ENCODE assay signal across 10 cellular contexts in genomic region chr14:31449971-31450610, GRCh38. TPM values are rescaled to one million over a fixed set of nuclear protein-coding genes. Genes with fewer than 3 reads are reported as not detected.
A peak's percentile ranks its signal among the peaks of the same experiment; 100 is the strongest.
DNase-seq lines count a peak whose midpoint lies in the region; ATAC-seq lines count a peak whose summit lies in the region.
"Had no signal": no experiment of that assay in that cellular context is flagged by ENCODE, and none has a peak within 500 bp of the region (broad histone marks: within the 10 kb centered on the region; RNA-seq: fewer than 3 reads in every experiment).

No MANE protein-coding gene starts in this region.

- H3K36me3 Mint-ChIP-seq in activated CD4-positive, alpha-beta T cell treated with anti-CD3 and anti-CD28 coated beads, Interleukin-2, amount 10 ng/mL, durations not matched to agents 7 days and 5 days (ENCODE audit: low read depth): peaks cover 18% of the 10 kb centered on the region
- peaks cover 27% of the 10 kb centered on the region for H3K36me3 Mint-ChIP-seq in stimulated activated memory B cell treated with anti-CD40 and anti-IgM and Interleukin-4, amounts not matched to agents 10 μg/mL and 1 μg/mL and 100 μg/mL, for 72 hours

- no peak for ATAC-seq in GM21367 (IDR thresholded peaks at IDR 0.05; ENCODE audit: unreplicated experiment)
- ATAC-seq in stimulated activated memory B cell treated with anti-CD40 and anti-IgM and Interleukin-4, amounts not matched to agents 10 μg/mL and 1 μg/mL and 100 μg/mL, for 72 hours: no peak

- DNase-seq in Daoy (ENCODE audit: low read depth) (peak; percentile 6), H7 (peak; percentile 27), NCI-H460 (ENCODE audit: extremely low read depth, low read depth) (peak; percentile 45), cerebellum (ENCODE audit: low spot score) (peak; percentile 58), medulla oblongata (ENCODE audit: extremely low spot score) (peak; percentile 40)
- no peak for DNase-seq in activated CD4-positive, alpha-beta T cell treated with anti-CD3 and anti-CD28 coated beads, Interleukin-2, amount 10 ng/mL, durations not matched to agents 7 days and 5 days
- DNase-seq: T-cell had no signal

- no peak overlapping the region for H3K4me3 Mint-ChIP-seq in activated CD4-positive, alpha-beta T cell treated with anti-CD3 and anti-CD28 coated beads, Interleukin-2, amount 10 ng/mL, durations not matched to agents 7 days and 5 days
- no peak overlapping the region for H3K4me3 Mint-ChIP-seq in stimulated activated memory B cell treated with anti-CD40 and anti-IgM and Interleukin-4, amounts not matched to agents 10 μg/mL and 1 μg/mL and 100 μg/mL, for 72 hours
- H3K4me3 Mint-ChIP-seq: T-cell had no signal

- H3K27me3 ChIP-seq in H7 (ENCODE audit: control insufficient read depth, insufficient read depth, low read length): no peaks in the 10 kb centered on the region

- no peaks in the 10 kb centered on the region for H3K9me3 Mint-ChIP-seq in activated CD4-positive, alpha-beta T cell treated with anti-CD3 and anti-CD28 coated beads, Interleukin-2, amount 10 ng/mL, durations not matched to agents 7 days and 5 days
- H3K9me3 Mint-ChIP-seq in stimulated activated memory B cell treated with anti-CD40 and anti-IgM and Interleukin-4, amounts not matched to agents 10 μg/mL and 1 μg/mL and 100 μg/mL, for 72 hours: no peaks in the 10 kb centered on the region
- H3K9me3 Mint-ChIP-seq: T-cell had no signal

- H3K36me3 ChIP-seq in H7 (replicated peaks; ENCODE audit: control insufficient read depth, insufficient read depth, low read length): peaks cover 4% of the 10 kb centered on the region

- no peak overlapping the region for H3K4me3 ChIP-seq in H7 (ENCODE audit: insufficient read depth, low read depth, low read length)

- CTCF ChIA-PET in activated CD4-positive, alpha-beta T cell treated with anti-CD3 and anti-CD28 coated beads, Interleukin-2, amount 10 ng/mL, durations not matched to agents 7 days and 5 days (lab: Charles Lee): interaction anchor here (0.8 to 1.3 kb wide), 2 partner anchors 28 to 76 kb away, joined by 3 to 4 read pairs; no protein-coding TSS in a partner anchor

- peaks cover 3% of the 10 kb centered on the region for H3K4me1 Mint-ChIP-seq in activated CD4-positive, alpha-beta T cell treated with anti-CD3 and anti-CD28 coated beads, Interleukin-2, amount 10 ng/mL, durations not matched to agents 7 days and 5 days
- H3K4me1 Mint-ChIP-seq in stimulated activated memory B cell treated with anti-CD40 and anti-IgM and Interleukin-4, amounts not matched to agents 10 μg/mL and 1 μg/mL and 100 μg/mL, for 72 hours: peaks cover 3% of the 10 kb centered on the region

- no peaks in the 10 kb centered on the region for H3K27me3 Mint-ChIP-seq in activated CD4-positive, alpha-beta T cell treated with anti-CD3 and anti-CD28 coated beads, Interleukin-2, amount 10 ng/mL, durations not matched to agents 7 days and 5 days
- no peaks in the 10 kb centered on the region for H3K27me3 Mint-ChIP-seq in stimulated activated memory B cell treated with anti-CD40 and anti-IgM and Interleukin-4, amounts not matched to agents 10 μg/mL and 1 μg/mL and 100 μg/mL, for 72 hours
- H3K27me3 Mint-ChIP-seq: T-cell had no signal

- POLR2A ChIA-PET in activated CD4-positive, alpha-beta T cell treated with anti-CD3 and anti-CD28 coated beads, Interleukin-2, amount 10 ng/mL, durations not matched to agents 7 days and 5 days (lab: Charles Lee): interaction anchor here (1.2 kb wide), 1 partner anchor 30 kb away, joined by 4 read pairs; the partner anchor contains the start of gene HEATR5A

- no peak overlapping the region for H3K27ac Mint-ChIP-seq in activated CD4-positive, alpha-beta T cell treated with anti-CD3 and anti-CD28 coated beads, Interleukin-2, amount 10 ng/mL, durations not matched to agents 7 days and 5 days
- no peak overlapping the region for H3K27ac Mint-ChIP-seq in stimulated activated memory B cell treated with anti-CD40 and anti-IgM and Interleukin-4, amounts not matched to agents 10 μg/mL and 1 μg/mL and 100 μg/mL, for 72 hours
- H3K27ac Mint-ChIP-seq: T-cell had no signal

RNA-seq across cellular contexts. Expression of gene DTD2, which starts 7.2 kb away (rescaled TPM):
- total RNA-seq in Daoy (2014; rRNA removed; shearing (Covaris generic)): 39.5 and 43.7 TPM in 2 replicates
- 26.8 and 28.1 TPM in 2 replicates for total RNA-seq in H7 (2014; rRNA removed; shearing (Covaris generic))
- 54.1 and 55.4 TPM in 2 replicates for total RNA-seq in NCI-H460 (2014; rRNA removed; shearing (Covaris generic))
- 27.7 and 58.3 TPM in 2 replicates for polyA plus RNA-seq in NCI-H460 (2014; cell fraction: nucleus; rRNA removed)
- total RNA-seq in cerebellum: 37.2 TPM
- total RNA-seq in activated CD4-positive, alpha-beta T cell treated with anti-CD3 and anti-CD28 coated beads, Interleukin-2, amount 10 ng/mL, durations not matched to agents 7 days and 5 days: 10 to 100 TPM; 15.2 to 15.7 TPM

RNA-seq across cellular contexts. Expression of gene HEATR5A, which starts 29.7 kb away (rescaled TPM):
- total RNA-seq in Daoy (2014; rRNA removed; shearing (Covaris generic)): 21.5 and 45.2 TPM in 2 replicates
- total RNA-seq in H7 (2014; rRNA removed; shearing (Covaris generic)): 18.2 and 19.3 TPM in 2 replicates
- 38.4 and 40.0 TPM in 2 replicates for total RNA-seq in NCI-H460 (2014; rRNA removed; shearing (Covaris generic))
- polyA plus RNA-seq in NCI-H460 (2014; cell fraction: nucleus; rRNA removed): 31.1 and 39.5 TPM in 2 replicates
- 42.7 TPM for total RNA-seq in cerebellum
- total RNA-seq in activated CD4-positive, alpha-beta T cell treated with anti-CD3 and anti-CD28 coated beads, Interleukin-2, amount 10 ng/mL, durations not matched to agents 7 days and 5 days: 1 to 10 TPM; 7.1 to 9.6 TPM

RNA-seq across cellular contexts. Expression of gene GPR33, which starts 37.7 kb away (rescaled TPM):
- not detected in 2 replicates for total RNA-seq in Daoy (2014; rRNA removed; shearing (Covaris generic))
- total RNA-seq in H7 (2014; rRNA removed; shearing (Covaris generic)): not detected in 2 replicates
- total RNA-seq in NCI-H460 (2014; rRNA removed; shearing (Covaris generic)): not detected in 2 replicates
- polyA plus RNA-seq in NCI-H460 (2014; cell fraction: nucleus; rRNA removed): not detected in 2 replicates
- not detected for total RNA-seq in cerebellum
- not detected for total RNA-seq in activated CD4-positive, alpha-beta T cell treated with anti-CD3 and anti-CD28 coated beads, Interleukin-2, amount 10 ng/mL, durations not matched to agents 7 days and 5 days
- total RNA-seq: pulmonary artery endothelial cell, T-cell had no signal
